7 cellular contexts compared by ENCODE assay signal in the genomic region with DNA sequence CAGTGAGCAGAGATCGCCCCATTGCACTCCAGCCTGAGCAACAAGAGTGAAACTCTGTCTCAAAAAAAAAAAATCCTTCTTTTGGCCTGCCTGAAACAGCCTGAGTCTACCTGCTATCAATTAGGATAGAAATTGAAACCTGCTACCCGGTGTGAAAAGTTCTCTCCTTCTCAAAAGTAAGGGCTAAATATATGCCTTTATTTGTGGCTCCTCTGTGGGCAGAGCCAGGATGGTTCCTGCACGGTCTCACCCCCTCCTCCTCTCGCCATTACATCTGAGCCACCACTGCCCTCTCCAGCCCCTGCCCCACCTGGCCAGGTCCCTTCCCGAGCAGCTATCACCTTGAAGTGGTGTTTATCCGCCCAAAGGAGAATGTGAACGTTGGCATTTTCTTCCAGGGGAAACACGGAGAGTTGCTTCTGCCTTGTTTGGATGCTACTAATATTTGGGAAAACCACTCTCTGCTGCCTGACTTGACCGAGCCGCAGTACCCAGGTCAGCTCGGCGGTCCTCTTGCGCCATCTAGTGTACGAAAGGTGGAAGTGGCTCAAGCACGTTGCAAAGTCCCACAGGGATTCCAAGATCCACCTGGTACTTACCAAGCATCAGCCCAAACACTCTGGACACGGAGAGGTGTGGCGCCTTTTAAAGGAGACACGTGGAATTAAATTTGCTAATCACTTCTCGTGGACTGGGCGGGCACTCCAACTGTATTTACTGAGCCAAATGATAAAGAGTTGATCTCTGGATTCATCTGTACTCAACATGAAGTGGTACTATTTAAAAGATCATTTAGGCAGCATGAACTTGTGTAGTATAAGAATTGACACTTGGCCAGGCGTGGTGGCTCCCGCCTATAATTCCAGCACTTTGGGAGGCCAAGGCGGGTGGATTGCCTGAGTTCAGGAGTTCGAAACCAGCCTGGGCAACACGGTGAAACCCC. TPM values are rescaled to one million over a fixed set of nuclear protein-coding genes. Genes with fewer than 3 reads are reported as not detected.
DNase-seq lines count a peak whose midpoint lies in the region; ATAC-seq and TF ChIP-seq lines count a peak whose summit lies in the region.

No MANE protein-coding gene starts in this region.

- H3K4me3 ChIP-seq in GM12875 (ENCODE audit: low read depth, low read length) = no peak overlapping the region
- H3K4me3 ChIP-seq in lung = no peak overlapping the region

- H3K27me3 ChIP-seq in lung (ENCODE audit: control insufficient read depth, insufficient read depth) = no peaks in the 10 kb centered on the region

- H3K9me3 ChIP-seq in lung (ENCODE audit: control insufficient read depth in 2 of 2, insufficient read depth in 1 of 2, low read length in 1 of 2) = no peaks in the 10 kb centered on the region

- no peaks in the 10 kb centered on the region for H3K36me3 ChIP-seq in lung (ENCODE audit: control insufficient read depth in 2 of 2, insufficient read depth in 2 of 2, low read length in 2 of 2)

- H3K4me1 ChIP-seq in lung (ENCODE audit: control insufficient read depth in 2 of 2, insufficient read depth in 2 of 2, low read length in 2 of 2) = no peaks in the 10 kb centered on the region

- ATAC-seq in HG03354 (IDR thresholded peaks at IDR 0.05; ENCODE audit: poor library complexity, severe bottlenecking, unreplicated experiment) (peak; percentile 73), lung (ENCODE audit: insufficient read depth, low FRiP score) (peak; percentile 88)

- H3K27ac ChIP-seq in lung (ENCODE audit: low read depth in 1 of 2, low read length in 1 of 2) = no peak overlapping the region

- DNase-seq in NCI-H69 (lab: John Stamatoyannopoulos, UW) (peak; percentile 80), dermis microvascular lymphatic vessel endothelial cell (ENCODE audit: low read depth in 2 of 2) (peak; percentile 45 to 60), lung (ENCODE audit: low spot score) (peak; percentile 81)
- DNase-seq in activated CD4-positive, alpha-beta T cell treated with anti-CD3 and anti-CD28 coated beads, Interleukin-2, amount 50 U/mL, for 24 hours (ENCODE audit: low read depth in 1 of 2, low spot score in 1 of 2) = peak; percentile 55 to 63
- DNase-seq in stimulated activated CD8-positive, alpha-beta memory T cell treated with anti-CD3 and anti-CD28 coated beads, Interleukin-15, amount 100 ng/mL, for 1 hour (ENCODE audit: low read depth) = peak; percentile 31

- WGBS in lung, 2 donors = 28 to 29% methylated on average over 25 of the region's 25 CpGs

- TF ChIP-seq CTCF in GM12875 (IDR thresholded peaks at IDR 0.05; ENCODE audit: borderline replicate concordance, insufficient read depth, low read depth, low read length) = peak; percentile 88
- peak; percentile 90 for TF ChIP-seq CTCF in lung (IDR thresholded peaks at IDR 0.05; ENCODE audit: control extremely low read depth, extremely low read depth)

RNA-seq across cellular contexts. Expression of a gene that starts 31.9 kb away (rescaled TPM):
- 6.2 and 9.1 TPM in 2 replicates for total RNA-seq in dermis microvascular lymphatic vessel endothelial cell
- total RNA-seq in lung = 10 to 100 TPM; 20.7 to 30.3 TPM
- polyA plus RNA-seq in lung = 10 to 100 TPM in 1 of 2 donors, 1 to 10 TPM in 1; 8.1 to 11.9 TPM

RNA-seq across cellular contexts. Expression of a gene that starts 41.4 kb away (rescaled TPM):
- total RNA-seq in dermis microvascular lymphatic vessel endothelial cell = 13.4 and 23.3 TPM in 2 replicates
- total RNA-seq in lung = 10 to 100 TPM; 36.1 to 77.6 TPM
- 100 to 1,000 TPM in 1 of 2 donors, 10 to 100 TPM in 1; 71.3 to 158 TPM for polyA plus RNA-seq in lung

Comparison
In these comparisons a context has a peak if more than half of its experiments do, and no peak if none do; other contexts are left out.
1. DNase-seq: peak in every context shown above with its lines; median percentile 81 in lung; 80 in NCI-H69; 59 in activated CD4-positive, alpha-beta T cell treated with anti-CD3 and anti-CD28 coated beads, Interleukin-2, amount 50 U/mL, for 24 hours; 52 in dermis microvascular lymphatic vessel endothelial cell; 31 in stimulated activated CD8-positive, alpha-beta memory T cell treated with anti-CD3 and anti-CD28 coated beads, Interleukin-15, amount 100 ng/mL, for 1 hour.